In genomic region chr5:150656191-150657132, GRCh38 we compare ENCODE assay signal across 8 cellular contexts. TPM values are rescaled to one million over a fixed set of nuclear protein-coding genes. Genes with fewer than 3 reads are reported as not detected.
DNase-seq lines count a peak whose midpoint lies in the region; FAIRE-seq and TF ChIP-seq lines count a peak whose summit lies in the region.

No MANE protein-coding gene starts in this region.

- H2AFZ ChIP-seq in astrocyte (ENCODE audit: low read depth, low read length), result peak overlapping the region; percentile 59

- H3K36me3 ChIP-seq in HAP-1 (replicated peaks) (no peaks in the 10 kb centered on the region), astrocyte (ENCODE audit: insufficient read depth, low read length) (no peaks in the 10 kb centered on the region), iPS-15b (ENCODE audit: control insufficient read depth, insufficient read depth, low read length) (no peaks in the 10 kb centered on the region)

- H3K79me2 ChIP-seq in astrocyte (ENCODE audit: insufficient read depth, low read length), result peaks cover 9% of the 10 kb centered on the region

- no peak for FAIRE-seq in astrocyte (lab: Jason Lieb, UNC)

- H3K4me2 ChIP-seq in astrocyte (ENCODE audit: low read length), result peak overlapping the region; percentile 85

- no peak overlapping the region for H3K27ac ChIP-seq in astrocyte (ENCODE audit: low read depth, low read length)
- H3K27ac ChIP-seq in skin epidermis, result peak overlapping the region in 13 of 21 experiments; percentile 12 to 70 (median 51)

- peak overlapping the region; percentile 62 for H3K27ac Mint-ChIP-seq in astrocyte (ENCODE audit: unreplicated experiment)

- H3K9ac ChIP-seq in astrocyte (ENCODE audit: low read length) (peak overlapping the region; percentile 64), iPS-15b (ENCODE audit: low read depth, low read length) (peak overlapping the region; percentile 90)

- peaks cover 3% of the 10 kb centered on the region for H3K9me3 Mint-ChIP-seq in astrocyte (ENCODE audit: unreplicated experiment)

- H3K4me3 ChIP-seq in GM08714 (ENCODE audit: low read length) (peak overlapping the region; percentile 64; the same call in 1 of the 2 replicates), HAP-1 (peak overlapping the region; percentile 48), astrocyte (ENCODE audit: insufficient read depth, low read depth, low read length) (peak overlapping the region; percentile 46), iPS-15b (ENCODE audit: low read depth, low read length) (peak overlapping the region; percentile 68), skin epidermis (peak overlapping the region; percentile 32 to 48 (median 36))

- TF ChIP-seq CTCF in astrocyte (IDR thresholded peaks at IDR 0.05; ENCODE audit: insufficient read depth, low read depth, low read length), result no peak

- H3K4me1 ChIP-seq in HAP-1, result peaks cover 5% of the 10 kb centered on the region
- H3K4me1 ChIP-seq in astrocyte (ENCODE audit: insufficient read depth, low read length), result peaks cover 28% of the 10 kb centered on the region
- peaks cover 9% of the 10 kb centered on the region for H3K4me1 ChIP-seq in iPS-15b (ENCODE audit: control insufficient read depth, insufficient read depth, low read length)

- no peaks in the 10 kb centered on the region for H3K27me3 ChIP-seq in HAP-1 (ENCODE audit: low read depth)
- peaks cover 7% of the 10 kb centered on the region for H3K27me3 ChIP-seq in astrocyte (ENCODE audit: insufficient read depth, low read length)
- H3K27me3 ChIP-seq in iPS-15b (ENCODE audit: control insufficient read depth, insufficient read depth, low read length), result peaks cover 10% of the 10 kb centered on the region

- peaks cover 31% of the 10 kb centered on the region for H3K4me1 Mint-ChIP-seq in astrocyte (ENCODE audit: low read depth, unreplicated experiment)

- H3K9me3 ChIP-seq in HAP-1 (no peaks in the 10 kb centered on the region), astrocyte (ENCODE audit: insufficient read depth, low read depth, low read length) (no peaks in the 10 kb centered on the region), iPS-15b (ENCODE audit: control insufficient read depth, insufficient read depth, low read length) (no peaks in the 10 kb centered on the region)

- peaks cover 22% of the 10 kb centered on the region for H3K27me3 Mint-ChIP-seq in astrocyte (ENCODE audit: low read depth, unreplicated experiment)

- peaks cover 45% of the 10 kb centered on the region for H4K20me1 ChIP-seq in astrocyte (ENCODE audit: insufficient read depth, low read length)

- H3K36me3 Mint-ChIP-seq in astrocyte (ENCODE audit: low read depth, unreplicated experiment), result peaks cover 17% of the 10 kb centered on the region

- DNase-seq in HAP-1 (ENCODE audit: low spot score in 2 of 2) (peak; percentile 78 to 88), MV-4-11 (lab: John Stamatoyannopoulos, UW) (peak; percentile 48), T-helper 2 cell (peak; percentile 45 to 82 (median 73)), astrocyte (ENCODE audit: low read depth) (no peak), OCI-M2 (lab: John Stamatoyannopoulos, UW; ENCODE audit: unreplicated experiment) (no peak)

- in situ Hi-C loops in HAP-1 (cut with MboI; ENCODE audit: low sequenced_read_pairs), result loop anchor here (25.0 kb wide), 1 partner anchor 194 kb away; no protein-coding TSS in a partner anchor

- H3K4me3 Mint-ChIP-seq in astrocyte (ENCODE audit: unreplicated experiment), result peak overlapping the region; percentile 70

RNA-seq across cellular contexts. Expression of gene MYOZ3, which starts 4.6 kb away (rescaled TPM):
- total RNA-seq in astrocyte, result 5.5 and 9.4 TPM in 2 replicates

RNA-seq across cellular contexts. Expression of gene SYNPO, which starts 16.0 kb away (rescaled TPM):
- 40.2 and 68.9 TPM in 2 replicates for total RNA-seq in astrocyte

RNA-seq across cellular contexts. Expression of gene RBM22, which starts 44.4 kb away (rescaled TPM):
- 42.0 and 47.4 TPM in 2 replicates for total RNA-seq in astrocyte

Comparison
In these comparisons a context has a peak if more than half of its experiments do, and no peak if none do; other contexts are left out.
1. DNase-seq: peak in HAP-1 (2 of 2), MV-4-11 (single experiment) and T-helper 2 cell (5 of 5); none in astrocyte (single experiment) and OCI-M2 (single experiment).
2. Peak in every context shown above with its lines, with median percentiles within 50 percentile points of each other: H3K4me3 ChIP-seq.